ENCODE assay signal across 10 cellular contexts in the genomic region with DNA sequence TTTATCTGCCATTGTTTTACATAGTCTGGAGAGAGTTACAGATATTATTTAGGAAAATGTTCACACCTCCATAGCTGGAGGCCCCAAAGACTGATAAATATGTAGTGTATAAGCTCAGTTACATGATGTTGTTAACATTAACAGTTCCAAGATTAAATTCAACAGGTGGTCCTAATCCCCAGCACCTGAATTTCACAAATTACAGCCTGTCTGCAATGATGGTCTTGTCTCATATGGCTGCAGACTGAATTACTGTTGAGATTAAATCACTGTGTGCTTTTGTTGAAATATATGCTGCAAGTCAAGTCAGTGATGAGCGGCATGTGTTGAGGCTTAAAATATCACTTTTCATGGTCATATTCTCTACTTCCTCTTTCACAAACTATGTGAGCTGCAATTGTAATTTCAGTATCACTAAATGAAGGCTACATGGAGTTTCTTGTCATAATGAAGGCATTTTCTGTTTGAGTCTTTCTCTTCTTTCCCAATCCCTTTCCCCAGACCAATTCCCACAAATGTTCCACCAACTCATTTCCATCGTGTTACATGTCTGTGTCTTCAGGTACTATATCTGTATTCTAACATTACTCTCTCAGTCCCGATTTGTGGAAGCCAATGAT. TPM values are rescaled to one million over a fixed set of nuclear protein-coding genes. Genes with fewer than 3 reads are reported as not detected.
DNase-seq lines count a peak whose midpoint lies in the region; ATAC-seq and TF ChIP-seq lines count a peak whose summit lies in the region.
"Had no signal": no experiment of that assay in that cellular context is flagged by ENCODE, and none has a peak within 500 bp of the region (broad histone marks: within the 10 kb centered on the region; RNA-seq: fewer than 3 reads in every experiment).

No MANE protein-coding gene starts in this region.

- TF ChIP-seq CTCF in GM12864 (IDR thresholded peaks at IDR 0.05; ENCODE audit: low read depth, low read length, missing control alignments) (no peak), prostate gland (IDR thresholded peaks at IDR 0.05) (no peak), BE2C (IDR thresholded peaks at IDR 0.05; ENCODE audit: low read depth, low read length) (no peak)

- no peak for TF ChIP-seq POLR2A in prostate gland (IDR thresholded peaks at IDR 0.05)

- DNase-seq in GM12864 (ENCODE audit: low read depth) = peak; percentile 22
- DNase-seq in OCI-M2 (lab: John Stamatoyannopoulos, UW; ENCODE audit: unreplicated experiment) = no peak
- DNase-seq in stimulated activated CD4-positive, alpha-beta T cell treated with anti-CD3 and anti-CD28 coated beads, Interleukin-4, amount 100 ng/mL, for 24 hours = no peak
- DNase-seq in prostate gland (ENCODE audit: low spot score) = no peak
- no peak for DNase-seq in BE2C
- DNase-seq: NCI-H2029 treated with DMSO at 0.1 percent for 48 hours had no signal

- intact Hi-C loops in prostate gland (cut with DNase I) = no loop called here

- H3K27me3 ChIP-seq in prostate gland (replicated peaks; ENCODE audit: insufficient read depth) = peaks cover 9% of the 10 kb centered on the region
- no peaks in the 10 kb centered on the region for H3K27me3 ChIP-seq in BE2C

- ATAC-seq in GM19397 (IDR thresholded peaks at IDR 0.05; ENCODE audit: unreplicated experiment) (peak; percentile 78), HG02870 (IDR thresholded peaks at IDR 0.05; ENCODE audit: unreplicated experiment) (peak; percentile 95), HG03575 (IDR thresholded peaks at IDR 0.05; ENCODE audit: extremely low read depth, insufficient number of reproducible peaks, low FRiP score, unreplicated experiment) (peak; percentile 99)

- WGBS in prostate gland = 90% methylated on average over 3 of the region's 3 CpGs

- H3K4me3 ChIP-seq in GM12864 (ENCODE audit: low read depth, low read length) = no peak overlapping the region
- no peak overlapping the region for H3K4me3 ChIP-seq in prostate gland
- H3K4me3 ChIP-seq in BE2C (ENCODE audit: low read depth, low read length) = no peak overlapping the region

- H3K4me1 ChIP-seq in prostate gland (replicated peaks) (peaks cover 9% of the 10 kb centered on the region), BE2C (no peaks in the 10 kb centered on the region)
- H3K4me1 ChIP-seq: parathyroid adenoma had no signal

- H3K9me3 ChIP-seq in prostate gland = no peaks in the 10 kb centered on the region
- H3K9me3 ChIP-seq in BE2C = no peaks in the 10 kb centered on the region

- no peak overlapping the region for H3K27ac ChIP-seq in prostate gland
- H3K27ac ChIP-seq: parathyroid adenoma had no signal

- H3K36me3 ChIP-seq in prostate gland = no peaks in the 10 kb centered on the region
- no peaks in the 10 kb centered on the region for H3K36me3 ChIP-seq in BE2C

RNA-seq across cellular contexts. Expression of a gene that starts 4.2 kb away (rescaled TPM):
- total RNA-seq in prostate gland = 10 to 100 TPM in 1 of 2 donors, 1 to 10 TPM in 1; 4.8 to 18.5 TPM
- 16.0 TPM for polyA plus RNA-seq in BE2C (2012; ENCODE audit: insufficient read depth, insufficient read length, low read depth)
